34 cellular contexts compared by ENCODE assay signal in genomic region chr14:98385851-98386250, GRCh38.
"Had no signal": no experiment of that assay in that cellular context is flagged by ENCODE, and none has a peak within 500 bp of the region (broad histone marks: within the 10 kb centered on the region; RNA-seq: fewer than 3 reads in every experiment).

No MANE protein-coding gene starts in this region.

- H3K9ac ChIP-seq: KMS-11 had no signal

- H3K27me3 ChIP-seq: MG63 had no signal

- DNase-seq: Karpas-422, MG63, MM.1S, MV-4-11, NCI-H1048, NCI-H1092, NCI-H1092 treated with DMSO at 0.1 percent for 48 hours, NCI-H1105, NCI-H1105 treated with DMSO at 0.1 percent for 48 hours, NCI-H1417, NCI-H1417 treated with DMSO at 0.1 percent for 48 hours, NCI-H1436, NCI-H1436 treated with DMSO at 0.1 percent for 48 hours, NCI-H146, NCI-H1694, NCI-H1694 treated with DMSO at 0.1 percent for 48 hours, NCI-H187, NCI-H187 treated with DMSO at 0.1 percent for 48 hours, NCI-H1930, NCI-H2029, NCI-H2029 treated with DMSO at 0.1 percent for 48 hours, NCI-H2081, NCI-H2081 treated with DMSO at 0.1 percent for 48 hours, NCI-H2107, NCI-H2171, NCI-H2171 treated with DMSO at 0.1 percent for 48 hours, NCI-H2227 treated with DMSO at 0.1 percent for 48 hours, NCI-H226, NCI-H345, NCI-H446, NCI-H446 treated with DMSO at 0.1 percent for 48 hours, NCI-H510A, NCI-H510A treated with DMSO at 0.1 percent for 48 hours had no signal

- H3K36me3 ChIP-seq: MG63 had no signal

- H3K4me3 ChIP-seq: MG63 had no signal

- H3K27ac ChIP-seq: KMS-11 had no signal

- H3K9me3 ChIP-seq: MG63 had no signal
